8 cellular contexts compared by ENCODE assay signal in the genomic region with DNA sequence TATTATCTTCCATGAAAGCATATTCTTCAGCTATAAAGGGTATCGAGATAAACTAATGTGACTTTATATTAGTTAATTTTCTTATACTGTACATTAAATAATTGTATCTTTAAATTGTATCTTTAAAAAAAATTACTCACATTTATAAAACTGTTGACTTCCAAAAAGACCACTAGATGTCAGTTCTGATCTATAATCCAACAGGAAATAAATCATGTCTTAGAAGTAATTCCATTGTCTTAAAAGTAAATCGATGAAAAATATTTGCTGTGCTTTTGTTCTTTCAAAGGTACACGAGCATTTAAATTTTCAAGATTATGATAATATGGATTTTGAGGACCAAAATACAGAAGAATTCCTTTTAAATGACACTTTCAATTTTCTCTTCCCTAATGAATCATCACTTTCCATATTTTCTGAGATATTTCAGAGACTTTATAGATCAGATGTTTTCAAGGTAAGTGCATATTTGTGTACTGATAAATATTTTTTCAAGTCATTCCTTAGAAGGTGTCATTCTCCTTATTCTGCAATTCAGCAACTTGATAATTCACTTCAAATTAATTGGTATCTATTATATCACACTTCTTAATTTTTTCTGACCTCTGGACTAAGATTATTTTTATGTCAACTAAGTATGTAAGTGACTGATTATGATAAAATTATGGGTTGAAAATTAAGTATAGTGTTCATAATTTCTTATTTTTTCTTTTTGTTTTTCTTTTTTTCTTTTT.
DNase-seq lines count a peak whose midpoint lies in the region; ATAC-seq, FAIRE-seq and TF ChIP-seq lines count a peak whose summit lies in the region.

No MANE protein-coding gene starts in this region.

- H3K36me3 ChIP-seq in OCI-LY1 (ENCODE audit: insufficient read depth, low read length) (peaks cover 6% of the 10 kb centered on the region; the same call in 1 of the 2 replicates), fibroblast of lung (ENCODE audit: control insufficient read depth, insufficient read depth, low read length) (no peaks in the 10 kb centered on the region), right atrium auricular region (peaks cover 24% of the 10 kb centered on the region)

- peak; percentile 11 for FAIRE-seq in H54 (lab: Jason Lieb, UNC)

- TF ChIP-seq CTCF in AG10803 (conservative IDR thresholded peaks at IDR 0.05; ENCODE audit: low read length), result peak; percentile 42
- peak; percentile 74 for TF ChIP-seq CTCF in OCI-LY1 (IDR thresholded peaks at IDR 0.05; ENCODE audit: low read length)
- no peak for TF ChIP-seq CTCF in fibroblast of lung (conservative IDR thresholded peaks at IDR 0.05 in 1 of 2, IDR thresholded peaks at IDR 0.05 in 1 of 2; ENCODE audit: low read depth in 1 of 2, low read length in 2 of 2)
- peak in 1 of 2 donors; percentile 20 for TF ChIP-seq CTCF in right atrium auricular region (IDR thresholded peaks at IDR 0.05)

- H3K79me2 ChIP-seq in OCI-LY1 (ENCODE audit: insufficient read depth, low read length) (no peaks in the 10 kb centered on the region), fibroblast of lung (ENCODE audit: control insufficient read depth, insufficient read depth, low read length) (no peaks in the 10 kb centered on the region)

- H3K9ac ChIP-seq in OCI-LY1 (ENCODE audit: low read length), result no peak overlapping the region
- no peak overlapping the region for H3K9ac ChIP-seq in fibroblast of lung (ENCODE audit: insufficient read depth, low read length)

- H3K9me3 Mint-ChIP-seq in naive thymus-derived CD8-positive, alpha-beta T cell, result peaks cover 0 to 2% (median 0%) of the 10 kb centered on the region in 9 donors

- no peaks in the 10 kb centered on the region for H3K36me3 Mint-ChIP-seq in naive thymus-derived CD8-positive, alpha-beta T cell

- peaks cover 0 to 3% (median 2%) of the 10 kb centered on the region in 5 donors for H3K27me3 Mint-ChIP-seq in naive thymus-derived CD8-positive, alpha-beta T cell

- H3K27ac ChIP-seq in OCI-LY1 (ENCODE audit: low read depth, low read length, poor library complexity, severe bottlenecking) (no peak overlapping the region), fibroblast of lung (ENCODE audit: insufficient read depth, low read length) (no peak overlapping the region), right atrium auricular region (no peak overlapping the region)

- no peak for ATAC-seq in naive thymus-derived CD8-positive, alpha-beta T cell

- H4K20me1 ChIP-seq in OCI-LY1 (ENCODE audit: insufficient read depth, low read length) (no peaks in the 10 kb centered on the region), fibroblast of lung (ENCODE audit: control insufficient read depth, extremely low read depth, insufficient read depth, low read length) (no peaks in the 10 kb centered on the region)

- H3K4me1 ChIP-seq in OCI-LY1 (ENCODE audit: insufficient read depth, low read length, severe bottlenecking) (peaks cover 10% of the 10 kb centered on the region), fibroblast of lung (ENCODE audit: control insufficient read depth, extremely low read depth, insufficient read depth, low read length) (no peaks in the 10 kb centered on the region), right atrium auricular region (no peaks in the 10 kb centered on the region)

- H3K4me2 ChIP-seq in OCI-LY1 (ENCODE audit: low read length) (no peak overlapping the region), fibroblast of lung (ENCODE audit: extremely low read depth, insufficient read depth, low read length) (no peak overlapping the region)

- DNase-seq in AG10803 (ENCODE audit: low read depth) (peak; percentile 38), H54 (ENCODE audit: insufficient read length, low spot score) (no peak), fibroblast of lung (ENCODE audit: low read depth in 2 of 2) (peak; percentile 36 to 59), RPMI8226 (no peak), right atrium auricular region (ENCODE audit: low spot score) (no peak)
- DNase-seq in naive thymus-derived CD8-positive, alpha-beta T cell, result no peak
- no peak for DNase-seq in activated CD4-positive, alpha-beta T cell treated with anti-CD3 and anti-CD28 coated beads, Interleukin-2, amount 50 U/mL, for 4 hours

- POLR2A ChIA-PET in naive thymus-derived CD8-positive, alpha-beta T cell (lab: Charles Lee), result no interaction called here

- H3K4me3 ChIP-seq in AG10803 (ENCODE audit: low read length) (no peak overlapping the region), OCI-LY1 (ENCODE audit: low read depth, low read length, poor library complexity, severe bottlenecking) (no peak overlapping the region), fibroblast of lung (replicated peaks in 1 of 4; ENCODE audit: control extremely low read depth in 1 of 4, insufficient read depth in 1 of 4, low read depth in 3 of 4, low read length in 4 of 4) (no peak overlapping the region), right atrium auricular region (no peak overlapping the region)

- no peak overlapping the region for H3K4me3 Mint-ChIP-seq in naive thymus-derived CD8-positive, alpha-beta T cell

- H3K27me3 ChIP-seq in OCI-LY1 (ENCODE audit: insufficient read depth, low read length) (no peaks in the 10 kb centered on the region), fibroblast of lung (ENCODE audit: control insufficient read depth, insufficient read depth, low read length) (no peaks in the 10 kb centered on the region), right atrium auricular region (no peaks in the 10 kb centered on the region)

- peaks cover 6% of the 10 kb centered on the region; the same call in 1 of the 2 replicates for H3F3A ChIP-seq in OCI-LY1 (ENCODE audit: insufficient read depth, low read length)

- H3K9me3 ChIP-seq in OCI-LY1 (ENCODE audit: low read length), result no peaks in the 10 kb centered on the region
- H3K9me3 ChIP-seq in fibroblast of lung (ENCODE audit: control insufficient read depth, insufficient read depth, low read depth, low read length), result no peaks in the 10 kb centered on the region
- no peaks in the 10 kb centered on the region for H3K9me3 ChIP-seq in right atrium auricular region

- TF ChIP-seq POLR2A in H54 (IDR thresholded peaks at IDR 0.05; ENCODE audit: low read depth, low read length), result no peak

- H3K27ac Mint-ChIP-seq in naive thymus-derived CD8-positive, alpha-beta T cell, result no peak overlapping the region

- H2AFZ ChIP-seq in OCI-LY1 (ENCODE audit: low read length) (no peak overlapping the region), fibroblast of lung (ENCODE audit: low read length) (no peak overlapping the region)

- no peaks in the 10 kb centered on the region for H3K9me2 ChIP-seq in OCI-LY1 (ENCODE audit: low read depth, low read length)

- peaks cover 0 to 2% (median 0%) of the 10 kb centered on the region in 4 donors for H3K4me1 Mint-ChIP-seq in naive thymus-derived CD8-positive, alpha-beta T cell

Comparison
In these comparisons a context has a peak if more than half of its experiments do, and no peak if none do; other contexts are left out.
1. DNase-seq: peak in AG10803 (single experiment) and fibroblast of lung (2 of 2); none in H54 (single experiment), naive thymus-derived CD8-positive, alpha-beta T cell (0 of 10), RPMI8226 (single experiment), activated CD4-positive, alpha-beta T cell treated with anti-CD3 and anti-CD28 coated beads, Interleukin-2, amount 50 U/mL, for 4 hours (0 of 2) and right atrium auricular region (single experiment).
2. CTCF ChIP-seq: peak in AG10803 (single experiment) and OCI-LY1 (single experiment); none in fibroblast of lung (0 of 2).